In the genomic region with DNA sequence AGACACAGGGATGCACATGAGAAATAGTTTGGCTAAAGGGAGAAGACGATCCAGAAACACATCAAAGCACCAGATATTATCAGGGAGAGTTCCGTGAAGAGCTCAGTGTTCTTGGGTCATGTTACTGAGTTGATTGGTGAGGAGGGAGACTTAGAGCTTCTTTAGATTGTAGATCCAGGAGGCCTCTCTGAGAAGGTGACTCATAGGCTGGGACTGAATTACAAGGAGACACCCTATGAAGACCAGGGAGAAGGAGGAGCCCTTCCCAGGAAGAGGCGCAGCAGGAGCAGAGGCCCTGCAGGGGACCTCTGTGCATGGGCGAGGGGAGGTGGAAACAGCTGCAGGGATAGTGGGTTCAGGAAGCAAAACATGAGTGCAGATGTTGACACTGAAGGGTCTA, we compare ENCODE assay signal across 20 cellular contexts.
DNase-seq lines count a peak whose midpoint lies in the region; ATAC-seq, FAIRE-seq and TF ChIP-seq lines count a peak whose summit lies in the region.
"Had no signal": no experiment of that assay in that cellular context is flagged by ENCODE, and none has a peak within 500 bp of the region (broad histone marks: within the 10 kb centered on the region; RNA-seq: fewer than 3 reads in every experiment).

No MANE protein-coding gene starts in this region.

- no peak overlapping the region for H3K9ac ChIP-seq in HepG2 (ENCODE audit: insufficient read depth, low read depth, low read length)
- H3K9ac ChIP-seq: KMS-11 had no signal

- H3K4me3 ChIP-seq in astrocyte of the spinal cord (ENCODE audit: low read depth, low read length) (no peak overlapping the region), HepG2 (replicated peaks in 1 of 3; ENCODE audit: insufficient read depth in 1 of 3, low read depth in 2 of 3, low read length in 3 of 3) (no peak overlapping the region)
- H3K4me3 ChIP-seq: MG63, Peyer's patch had no signal

- no peak for FAIRE-seq in HepG2 (lab: Jason Lieb, UNC)
- FAIRE-seq: GM12891, H1 had no signal

- peak; percentile 27 for DNase-seq in activated CD4-positive, alpha-beta T cell treated with anti-CD3 and anti-CD28 coated beads, Interleukin-2, amount 10 ng/mL, durations not matched to agents 24 days and 14 days
- no peak for DNase-seq in activated CD4-positive, alpha-beta T cell treated with anti-CD3 and anti-CD28 coated beads, Interleukin-2, amount 50 U/mL, for 1 hour
- DNase-seq in astrocyte of the spinal cord (ENCODE audit: low read depth, low spot score): peak; percentile 42
- peak; percentile 81 for DNase-seq in islet precursor cell
- peak; percentile 50 for DNase-seq in smooth muscle cell of the brain vasculature (ENCODE audit: low read depth, low spot score)
- DNase-seq in NCI-H1930 (lab: John Stamatoyannopoulos, UW): no peak
- DNase-seq in HepG2 (ENCODE audit: low spot score): no peak
- DNase-seq: CD4-positive, alpha-beta T cell; DMS153; MG63; NCI-H1092; NCI-H146; NCI-H2081 treated with DMSO at 0.1 percent for 48 hours; Peyer's patch; Right ventricle myocardium superior had no signal

- intact Hi-C loops in activated CD4-positive, alpha-beta T cell treated with anti-CD3 and anti-CD28 coated beads, Interleukin-2, amount 10 ng/mL, durations not matched to agents 24 days and 14 days (cut with micrococcal nuclease): no loop called here
- intact Hi-C loops in HepG2 (cut with micrococcal nuclease; ENCODE audit: unreplicated experiment): no loop called here

- POLR2A ChIA-PET in HepG2 (lab: Yijun Ruan, JAX): no interaction called here

- no peak overlapping the region for H3K27ac Mint-ChIP-seq in activated CD4-positive, alpha-beta T cell treated with anti-CD3 and anti-CD28 coated beads, Interleukin-2, amount 10 ng/mL, durations not matched to agents 24 days and 14 days
- H3K27ac Mint-ChIP-seq: CD4-positive, alpha-beta T cell had no signal

- no peak for TF ChIP-seq RAD21 in HepG2 (CRISPR knock-in tag; IDR thresholded peaks at IDR 0.05)

- H3K27me3 ChIP-seq in HepG2 (ENCODE audit: control insufficient read depth in 1 of 2, insufficient read depth in 2 of 2, low read length in 2 of 2): no peaks in the 10 kb centered on the region
- H3K27me3 ChIP-seq: MG63, Peyer's patch had no signal

- no peaks in the 10 kb centered on the region for H4K20me1 ChIP-seq in HepG2 (ENCODE audit: insufficient read depth, low read length)

- TF ChIP-seq EP300 in HepG2 (IDR thresholded peaks at IDR 0.05; ENCODE audit: low read depth in 2 of 2, low read length in 2 of 2) (no peak), HepG2 (CRISPR knock-in tag; IDR thresholded peaks at IDR 0.05; ENCODE audit: borderline replicate concordance) (no peak)

- BruUV-seq in HepG2 (replicated peaks; lab: Mats Ljungman, UMichigan): no TSS peak

- H3K36me3 ChIP-seq in HepG2 (replicated peaks in 1 of 2; ENCODE audit: control insufficient read depth in 1 of 2, insufficient read depth in 2 of 2, low read length in 2 of 2): no peaks in the 10 kb centered on the region
- H3K36me3 ChIP-seq: MG63, Peyer's patch had no signal

- CTCF ChIA-PET in HepG2 (lab: Yijun Ruan, JAX; ENCODE audit: low intra/inter-chr PET ratio, low total read pairs): no interaction called here

- TF ChIP-seq POLR2A in HepG2 (IDR thresholded peaks at IDR 0.05; ENCODE audit: insufficient read depth in 1 of 2, low read depth in 2 of 2, low read length in 2 of 2): no peak

- no peaks in the 10 kb centered on the region for H3K9me3 Mint-ChIP-seq in activated CD4-positive, alpha-beta T cell treated with anti-CD3 and anti-CD28 coated beads, Interleukin-2, amount 10 ng/mL, durations not matched to agents 24 days and 14 days
- H3K9me3 Mint-ChIP-seq: CD4-positive, alpha-beta T cell had no signal

- H3K4me3 Mint-ChIP-seq in activated CD4-positive, alpha-beta T cell treated with anti-CD3 and anti-CD28 coated beads, Interleukin-2, amount 10 ng/mL, durations not matched to agents 24 days and 14 days: no peak overlapping the region
- H3K4me3 Mint-ChIP-seq: CD4-positive, alpha-beta T cell had no signal

- TF ChIP-seq CTCF in astrocyte of the spinal cord (IDR thresholded peaks at IDR 0.05; ENCODE audit: low read depth, low read length): no peak
- no peak for TF ChIP-seq CTCF in HepG2 (CRISPR knock-in tag; IDR thresholded peaks at IDR 0.05)

- H3K27ac ChIP-seq in HepG2 (ENCODE audit: extremely low read length, insufficient read depth, low read length): no peak overlapping the region
- H3K27ac ChIP-seq: 22Rv1, KMS-11, Peyer's patch had no signal

- no peak overlapping the region for H2AFZ ChIP-seq in HepG2 (ENCODE audit: low read length)

- H3K36me3 Mint-ChIP-seq in activated CD4-positive, alpha-beta T cell treated with anti-CD3 and anti-CD28 coated beads, Interleukin-2, amount 10 ng/mL, durations not matched to agents 24 days and 14 days (ENCODE audit: low read depth): no peaks in the 10 kb centered on the region

- H3K79me2 ChIP-seq in HepG2 (ENCODE audit: insufficient read depth, low read length): no peaks in the 10 kb centered on the region

- H3K27me3 Mint-ChIP-seq in activated CD4-positive, alpha-beta T cell treated with anti-CD3 and anti-CD28 coated beads, Interleukin-2, amount 10 ng/mL, durations not matched to agents 24 days and 14 days: no peaks in the 10 kb centered on the region

- WGBS in HepG2 (ENCODE audit: low lambda C conversion rate): 57% methylated on average over 4 of the region's 4 CpGs

- no peak overlapping the region for H3K4me2 ChIP-seq in HepG2 (ENCODE audit: low read depth, low read length)
- H3K4me2 ChIP-seq: KMS-11 had no signal

- in situ Hi-C loops in astrocyte of the spinal cord (cut with HindIII; ENCODE audit: low sequenced_read_pairs) (no loop called here), HepG2 (cut with HindIII; ENCODE audit: extremely low pct_ligation_motif_present, low pct_unique_long_range_greater_than_20kb) (no loop called here)

- H3K9me3 ChIP-seq in HepG2 (ENCODE audit: low read length): no peaks in the 10 kb centered on the region
- H3K9me3 ChIP-seq: MG63, Peyer's patch had no signal

- H3K4me1 ChIP-seq in HepG2 (ENCODE audit: insufficient read depth, low read length): no peaks in the 10 kb centered on the region
- H3K4me1 ChIP-seq: Peyer's patch had no signal

- ATAC-seq in HG03521 (IDR thresholded peaks at IDR 0.05; ENCODE audit: unreplicated experiment): no peak
- ATAC-seq in HepG2: no peak

- no peaks in the 10 kb centered on the region for H3K4me1 Mint-ChIP-seq in activated CD4-positive, alpha-beta T cell treated with anti-CD3 and anti-CD28 coated beads, Interleukin-2, amount 10 ng/mL, durations not matched to agents 24 days and 14 days

TF ChIP-seq in HepG2, 621 proteins besides CTCF, POLR2A, EP300 and RAD21:
- TF ChIP-seq PTBP1 (IDR thresholded peaks at IDR 0.05; ENCODE audit: low read depth, low read length, poor library complexity, severe bottlenecking) (no peak), ATRX (CRISPR knock-in tag; IDR thresholded peaks at IDR 0.05; ENCODE audit: borderline replicate concordance) (no peak), TBP (CRISPR knock-in tag; IDR thresholded peaks at IDR 0.05) (no peak), FOXJ3 (CRISPR knock-in tag; IDR thresholded peaks at IDR 0.05; ENCODE audit: borderline replicate concordance) (no peak)

Comparison
In these comparisons a context has a peak if more than half of its experiments do, and no peak if none do; other contexts are left out.
1. DNase-seq: peak in activated CD4-positive, alpha-beta T cell treated with anti-CD3 and anti-CD28 coated beads, Interleukin-2, amount 10 ng/mL, durations not matched to agents 24 days and 14 days (single experiment), astrocyte of the spinal cord (single experiment), islet precursor cell (single experiment) and smooth muscle cell of the brain vasculature (single experiment); none in activated CD4-positive, alpha-beta T cell treated with anti-CD3 and anti-CD28 coated beads, Interleukin-2, amount 50 U/mL, for 1 hour (single experiment), NCI-H1930 (0 of 2) and HepG2 (single experiment).